8 cellular contexts compared by ENCODE assay signal in genomic region chr1:27539901-27540861, GRCh38. TPM values are rescaled to one million over a fixed set of nuclear protein-coding genes. Genes with fewer than 3 reads are reported as not detected.
DNase-seq lines count a peak whose midpoint lies in the region; ATAC-seq, FAIRE-seq and TF ChIP-seq lines count a peak whose summit lies in the region.

No MANE protein-coding gene starts in this region.

- H3K4me2 ChIP-seq in A549, result peak overlapping the region; percentile 70
- H3K4me2 ChIP-seq in K562 (ENCODE audit: insufficient read depth, low read length), result no peak overlapping the region

- H3K27me3 ChIP-seq in K562 (ENCODE audit: control insufficient read depth in 2 of 2, insufficient read depth in 2 of 2, low read length in 2 of 2) (no peaks in the 10 kb centered on the region), lower lobe of right lung (ENCODE audit: low read depth) (no peaks in the 10 kb centered on the region)

- CTCF ChIA-PET in A549 (lab: Yijun Ruan, JAX), result interaction anchor here (0.6 to 2.5 kb wide), 11 partner anchors 16 to 68 kb away, joined by 3 to 8 read pairs (median 3); no protein-coding TSS in a partner anchor
- CTCF ChIA-PET in K562 (lab: Yijun Ruan, JAX; ENCODE audit: low intra/inter-chr PET ratio), result no interaction called here

- H3K4me1 ChIP-seq in A549 (peaks cover 94% of the 10 kb centered on the region), K562 (replicated peaks in 1 of 2; ENCODE audit: control insufficient read depth in 2 of 2, insufficient read depth in 2 of 2, low read length in 2 of 2) (peaks cover 68 to 81% of the 10 kb centered on the region in 2 experiments), lower lobe of right lung (peaks cover 57% of the 10 kb centered on the region)

- no peaks in the 10 kb centered on the region for H3K9me3 ChIP-seq in A549
- H3K9me3 ChIP-seq in K562 (replicated peaks; ENCODE audit: control insufficient read depth, insufficient read depth, low read depth, low read length), result no peaks in the 10 kb centered on the region
- no peaks in the 10 kb centered on the region for H3K9me3 ChIP-seq in lower lobe of right lung

- H3K79me2 ChIP-seq in K562 (ENCODE audit: control insufficient read depth, insufficient read depth, low read length), result peaks cover 44% of the 10 kb centered on the region

- POLR2A ChIA-PET in A549 (lab: Yijun Ruan, JAX), result interaction anchor here (1.1 kb wide), 2 partner anchors 17 to 175 kb away, joined by 4 to 5 read pairs; no protein-coding TSS in a partner anchor
- POLR2A ChIA-PET in K562 (lab: Yijun Ruan, JAX), result interaction anchor here (0.6 to 0.9 kb wide), 2 partner anchors 19 to 290 kb away, joined by 3 read pairs; partner anchors contain the start of gene PPP1R8

- peaks cover 56% of the 10 kb centered on the region; the same call in 2 of the 3 replicates for H3K36me3 ChIP-seq in K562 (ENCODE audit: control insufficient read depth, insufficient read depth, low read length)
- H3K36me3 ChIP-seq in lower lobe of right lung, result peaks cover 5% of the 10 kb centered on the region

- DNase-seq in A549 (ENCODE audit: low read depth in 1 of 2, low spot score in 1 of 2), result peak; percentile 90 to 92
- DNase-seq in H4 (ENCODE audit: low spot score), result peak; percentile 82
- no peak for DNase-seq in K562 (ENCODE audit: extremely low read depth in 1 of 4, low spot score in 3 of 4)
- DNase-seq in lower lobe of right lung, result no peak
- DNase-seq in central memory CD4-positive, alpha-beta T cell, result no peak
- no peak for DNase-seq in NOMO-1 treated with dmso at 0.1 percent for 144 hours (lab: John Stamatoyannopoulos, UW; ENCODE audit: unreplicated experiment)
- DNase-seq in RPMI8226, result no peak

- FAIRE-seq in A549 (lab: Jason Lieb, UNC) (no peak), K562 (lab: Jason Lieb, UNC) (no peak)

- TF ChIP-seq EP300 in A549 (IDR thresholded peaks at IDR 0.05) (peak in 1 of 2 experiments; percentile 69; a peak in 3 of 5 replicates), K562 (IDR thresholded peaks at IDR 0.05; ENCODE audit: low read length) (no peak)

- no peak overlapping the region for H2AFZ ChIP-seq in K562 (ENCODE audit: low read depth, low read length)

- peaks cover 3% of the 10 kb centered on the region for H3K9me1 ChIP-seq in K562 (ENCODE audit: control insufficient read depth, insufficient read depth, low read length)

- TF ChIP-seq CTCF in A549 (IDR thresholded peaks at IDR 0.05) (no peak), K562 (IDR thresholded peaks at IDR 0.05 in 2 of 3, conservative IDR thresholded peaks at IDR 0.05 in 1 of 3; ENCODE audit: insufficient read depth in 2 of 3, low read depth in 1 of 3, low read length in 3 of 3) (no peak), lower lobe of right lung (IDR thresholded peaks at IDR 0.05) (no peak)

- peak overlapping the region in 1 of 2 experiments; percentile 60; a peak in 1 of 4 replicates for H3K9ac ChIP-seq in K562 (ENCODE audit: insufficient read depth in 1 of 2, low read depth in 2 of 2, low read length in 2 of 2)

- ATAC-seq in A549 (peak; percentile 68 to 69), K562 (no peak), lower lobe of right lung (no peak), GM19452 (IDR thresholded peaks at IDR 0.05; ENCODE audit: unreplicated experiment) (no peak)

- no peak for TF ChIP-seq POLR2A in A549 (IDR thresholded peaks at IDR 0.05; ENCODE audit: low read length)
- TF ChIP-seq POLR2A in K562 (conservative IDR thresholded peaks at IDR 0.05), result no peak

- H3K4me3 ChIP-seq in A549, result no peak overlapping the region
- no peak overlapping the region for H3K4me3 ChIP-seq in K562
- H3K4me3 ChIP-seq in lower lobe of right lung, result no peak overlapping the region

- H4K20me1 ChIP-seq in K562 (replicated peaks; ENCODE audit: control insufficient read depth, insufficient read depth, low read length), result no peaks in the 10 kb centered on the region

- in situ Hi-C loops in K562 (cut with MboI), result no loop called here

- 4% methylated on average over 9 of the region's 9 CpGs for WGBS in A549 (ENCODE audit: missing lambda C conversion rate)
- WGBS in K562 (ENCODE audit: insufficient coverage, low coverage, missing lambda C conversion rate), result 79% methylated on average over 9 of the region's 9 CpGs

- TF ChIP-seq RAD21 in A549 (conservative IDR thresholded peaks at IDR 0.05 in 1 of 2, IDR thresholded peaks at IDR 0.05 in 1 of 2) (peak in 1 of 2 experiments; percentile 32; a peak in 1 of 5 replicates), K562 (CRISPR knock-in tag; conservative IDR thresholded peaks at IDR 0.05 in 1 of 2, IDR thresholded peaks at IDR 0.05 in 1 of 2) (no peak)

- H3K27ac ChIP-seq in A549 (peak overlapping the region; percentile 96 to 99), K562 (ENCODE audit: extremely low read depth, low read depth, low read length) (peak overlapping the region; percentile 47; the same call in 2 of the 3 replicates), lower lobe of right lung (peak overlapping the region; percentile 14)

- intact Hi-C loops in K562 (cut with micrococcal nuclease) (no loop called here), lower lobe of right lung (cut with DNase I) (no loop called here)

- no TSS peak for BruUV-seq in K562 (replicated peaks; lab: Mats Ljungman, UMichigan)

TF ChIP-seq in A549, 52 proteins besides CTCF, POLR2A, EP300 and RAD21 (continues in another document):
- TF ChIP-seq KDM1A (IDR thresholded peaks at IDR 0.05; ENCODE audit: low read depth) (no peak), GATA3 (IDR thresholded peaks at IDR 0.05; ENCODE audit: borderline replicate concordance) (peak; percentile 84), MAX (IDR thresholded peaks at IDR 0.05) (peak; percentile 81; the same call in 1 of the 2 replicates), SMC3 (IDR thresholded peaks at IDR 0.05) (0 out of 3 replicates have a peak, but pooled peaks have one; percentile 16), BCL3 (IDR thresholded peaks at IDR 0.05) (peak; percentile 40; the same call in 1 of the 3 replicates), HOXB5 (CRISPR knock-in tag; IDR thresholded peaks at IDR 0.05) (peak; percentile 98)

TF ChIP-seq in K562, 482 proteins besides CTCF, POLR2A, EP300 and RAD21 (continues in another document):
- TF ChIP-seq HINFP (tag; conservative IDR thresholded peaks at IDR 0.05; ENCODE audit: low read depth), result no peak
- TF ChIP-seq ZNF124 (CRISPR knock-in tag; IDR thresholded peaks at IDR 0.05), result no peak
- peak; percentile 50 for TF ChIP-seq WHSC1 (IDR thresholded peaks at IDR 0.05; ENCODE audit: low read length)
- no peak for TF ChIP-seq ZBED1 (IDR thresholded peaks at IDR 0.05)
- no peak for TF ChIP-seq RUNX1 (IDR thresholded peaks at IDR 0.05; ENCODE audit: low read depth)
- no peak for TF ChIP-seq STAG1 (CRISPR knock-in tag; IDR thresholded peaks at IDR 0.05; ENCODE audit: borderline replicate concordance)
- peak; percentile 5 for TF ChIP-seq HNRNPLL (IDR thresholded peaks at IDR 0.05; ENCODE audit: low read depth, low read length, poor library complexity, severe bottlenecking)
- TF ChIP-seq FOXA1 (IDR thresholded peaks at IDR 0.05; ENCODE audit: borderline replicate concordance), result no peak
- no peak for TF ChIP-seq ID3 (CRISPR knock-in tag; IDR thresholded peaks at IDR 0.05)
- TF ChIP-seq ID3 (tag; IDR thresholded peaks at IDR 0.05), result 0 out of 2 replicates have a peak, but pooled peaks have one; percentile 11
- TF ChIP-seq PTTG1 (tag; IDR thresholded peaks at IDR 0.05; ENCODE audit: low read depth), result no peak
- no peak for TF ChIP-seq ZNF584 (CRISPR knock-in tag; IDR thresholded peaks at IDR 0.05; ENCODE audit: low read depth)
- TF ChIP-seq GTF2E2 (tag; IDR thresholded peaks at IDR 0.05), result no peak

RNA-seq across cellular contexts. Expression of gene WASF2, which starts 50.2 kb away (rescaled TPM):
- 40.8 and 44.9 TPM in 2 replicates for polyA plus RNA-seq in A549 (2011; rRNA removed)
- polyA plus RNA-seq in A549 (2012; cell fraction: cytosol; rRNA removed), result 18.5 and 24.6 TPM in 2 replicates
- polyA plus RNA-seq in A549 (2012; cell fraction: nucleus; rRNA removed), result 21.8 and 24.8 TPM in 2 replicates
- 22.7 to 23.4 TPM (median 23.4 TPM) in 3 replicates for polyA plus RNA-seq in A549 (2017; fragmentation: RNase III; extraction: RNeasy Plus Mini Kit Qiagen cat#74134 plus additional on column Dnase treatment)
- polyA minus RNA-seq in A549 (2011; rRNA and poly(A)+ RNA removed), result 38.8 and 41.7 TPM in 2 replicates
- 7.9 and 9.5 TPM in 2 replicates for total RNA-seq in H4 (2014; rRNA removed; shearing (Covaris generic))
- 60.7 and 84.8 TPM in 2 replicates for total RNA-seq in K562 (2011; cell fraction: chromatin; rRNA removed; ENCODE audit: low replicate concordance)
- 47.0 and 48.4 TPM in 2 replicates for total RNA-seq in K562 (2011; cell fraction: nucleolus; rRNA removed)
- 68.6 and 84.8 TPM in 2 replicates for total RNA-seq in K562 (2011; cell fraction: nucleoplasm; rRNA removed)
- 21.3 and 29.6 TPM in 2 replicates for total RNA-seq in K562 (2014; rRNA removed)
- 31.2 and 40.7 TPM in 2 replicates for total RNA-seq in K562 (2014; rRNA removed; fragmentation: Illumina TruSeq; extraction: Trizol)
- total RNA-seq in K562 (2015; rRNA removed; fragmentation: Illumina TruSeq; extraction: Trizol), result 26.1 and 29.2 TPM in 2 replicates
- 139 and 163 TPM in 2 replicates for total RNA-seq in K562 (2021)
- 41.5 and 104 TPM in 2 replicates for polyA plus RNA-seq in K562 (2011; rRNA removed)
- polyA plus RNA-seq in K562 (2011; cell fraction: cytosol; rRNA removed), result 45.0 and 57.5 TPM in 2 replicates
- 49.0 and 54.9 TPM in 2 replicates for polyA plus RNA-seq in K562 (2011; cell fraction: nucleus; rRNA removed)
- polyA plus RNA-seq in K562 (2012), result 84.9 and 101 TPM in 2 replicates
- polyA plus RNA-seq in K562 (2014; fragmentation: Illumina TruSeq; extraction: Trizol), result 109 and 115 TPM in 2 replicates
- polyA plus RNA-seq in K562 (2014; fragmentation: Nextera tagmentation; extraction: Ambion mirVana), result 1 to 10 TPM; 8.2 to 9.7 TPM
- polyA plus RNA-seq in K562 (2014; rRNA removed), result 51.3 and 56.8 TPM in 2 replicates
- polyA minus RNA-seq in K562 (2011; rRNA and poly(A)+ RNA removed), result 49.4 and 58.2 TPM in 2 replicates
- polyA minus RNA-seq in K562 (2011; cell fraction: cytosol; rRNA and poly(A)+ RNA removed), result 68.3 and 88.6 TPM in 2 replicates
- polyA minus RNA-seq in K562 (2011; cell fraction: nucleus; rRNA and poly(A)+ RNA removed), result 15.8 and 27.9 TPM in 2 replicates
- total RNA-seq in lower lobe of right lung, result 159 TPM

Comparison
In these comparisons a context has a peak if more than half of its experiments do, and no peak if none do; other contexts are left out.
1. ATAC-seq: peak in A549 (2 of 2); none in K562 (single experiment), lower lobe of right lung (0 of 2) and GM19452 (single experiment).
2. DNase-seq: peak in A549 (2 of 2) and H4 (single experiment); none in K562 (0 of 4), lower lobe of right lung (single experiment), central memory CD4-positive, alpha-beta T cell (single experiment), NOMO-1 treated with dmso at 0.1 percent for 144 hours (single experiment) and RPMI8226 (single experiment).
3. H3K27ac ChIP-seq: peak in every context shown above with its lines; median percentile 98 in A549; 47 in K562; 14 in lower lobe of right lung.
4. Of the 35 proteins assayed by ChIP-seq in both K562 and A549: peak only in K562: none; only in A549: CHD2, JUN, JUNB, MAX, SMC3 and ZFP36; in both: none; in neither: 26; mixed calls (peak in some experiments, not most) for 3.